1 cellular context compared by ENCODE assay signal in genomic region chr9:13967011-13967410, GRCh38.
TF ChIP-seq lines count a peak whose summit lies in the region.

No MANE protein-coding gene starts in this region.

TF ChIP-seq in H1, 55 proteins besides CTCF, POLR2A, EP300 and RAD21 (continued from another document):
- no peak for TF ChIP-seq RNF2 (IDR thresholded peaks at IDR 0.05; ENCODE audit: borderline replicate concordance, low read depth, low read length, missing control alignments, poor library complexity, severe bottlenecking)
- TF ChIP-seq KDM1A (IDR thresholded peaks at IDR 0.05; ENCODE audit: borderline replicate concordance, low read length) = no peak
- TF ChIP-seq TBP (IDR thresholded peaks at IDR 0.05; ENCODE audit: low read depth, low read length) = no peak
- TF ChIP-seq EZH2 (IDR thresholded peaks at IDR 0.05; ENCODE audit: low read depth, low read length, severe bottlenecking) = no peak
- no peak for TF ChIP-seq BACH1 (IDR thresholded peaks at IDR 0.05; ENCODE audit: low read length)
- no peak for TF ChIP-seq CBX5 (IDR thresholded peaks at IDR 0.05; ENCODE audit: low read depth, low read length)
- no peak for TF ChIP-seq EGR1 (IDR thresholded peaks at IDR 0.05; ENCODE audit: borderline replicate concordance, low read depth, low read length)
- TF ChIP-seq RFX5 (IDR thresholded peaks at IDR 0.05; ENCODE audit: borderline replicate concordance, low read depth, low read length) = no peak
- TF ChIP-seq CBX8 (IDR thresholded peaks at IDR 0.05; ENCODE audit: borderline replicate concordance, low read depth, low read length) = no peak
TF ChIP-seq in H1: peak in this region for 0.
